Comparison of ENCODE assay signal across 14 cellular contexts in the genomic region with DNA sequence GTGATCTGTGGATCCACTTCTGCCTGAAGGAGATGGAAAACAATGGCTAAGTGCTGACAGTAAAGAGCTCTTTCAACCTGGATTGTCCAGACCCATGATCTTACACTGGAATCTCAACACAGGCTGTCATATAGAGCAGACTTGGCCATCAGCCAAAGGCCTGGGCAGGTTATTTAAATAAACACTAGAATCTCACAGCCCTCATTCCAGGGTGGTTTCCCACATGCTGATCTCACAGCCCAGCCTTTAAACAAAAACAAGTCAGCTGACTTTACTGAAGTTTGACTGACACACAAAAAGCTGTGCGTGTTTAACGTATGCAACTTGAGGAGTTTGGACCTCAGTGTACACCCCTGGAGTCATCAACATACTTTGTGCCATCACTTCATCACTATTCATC. TPM values are rescaled to one million over a fixed set of nuclear protein-coding genes. Genes with fewer than 3 reads are reported as not detected.
DNase-seq lines count a peak whose midpoint lies in the region; ATAC-seq, FAIRE-seq and TF ChIP-seq lines count a peak whose summit lies in the region.
"Had no signal": no experiment of that assay in that cellular context is flagged by ENCODE, and none has a peak within 500 bp of the region (broad histone marks: within the 10 kb centered on the region; RNA-seq: fewer than 3 reads in every experiment).

No MANE protein-coding gene starts in this region.

- no peaks in the 10 kb centered on the region for H3K79me2 ChIP-seq in astrocyte (ENCODE audit: insufficient read depth, low read length)

- no peaks in the 10 kb centered on the region for H3K27me3 ChIP-seq in astrocyte (ENCODE audit: insufficient read depth, low read length)

- peaks cover 5% of the 10 kb centered on the region for H4K20me1 ChIP-seq in astrocyte (ENCODE audit: insufficient read depth, low read length)

- H3K27ac Mint-ChIP-seq in astrocyte (ENCODE audit: unreplicated experiment) (peak overlapping the region; percentile 54), natural killer cell (no peak overlapping the region)
- H3K27ac Mint-ChIP-seq: CD8-positive, alpha-beta memory T cell; T-cell had no signal

- H3K36me3 ChIP-seq in astrocyte (ENCODE audit: insufficient read depth, low read length), result no peaks in the 10 kb centered on the region

- no peaks in the 10 kb centered on the region for H3K9me3 Mint-ChIP-seq in astrocyte (ENCODE audit: unreplicated experiment)
- H3K9me3 Mint-ChIP-seq in natural killer cell, result no peaks in the 10 kb centered on the region
- H3K9me3 Mint-ChIP-seq: CD8-positive, alpha-beta memory T cell; T-cell had no signal

- no peaks in the 10 kb centered on the region for H3K27me3 Mint-ChIP-seq in astrocyte (ENCODE audit: low read depth, unreplicated experiment)
- H3K27me3 Mint-ChIP-seq in natural killer cell (ENCODE audit: low read depth in 2 of 2), result peaks cover 0 to 2% of the 10 kb centered on the region in 2 donors
- H3K27me3 Mint-ChIP-seq: T-cell had no signal

- H3K9me3 ChIP-seq in astrocyte (ENCODE audit: insufficient read depth, low read depth, low read length), result no peaks in the 10 kb centered on the region

- H3K4me3 ChIP-seq in astrocyte (ENCODE audit: insufficient read depth, low read depth, low read length), result no peak overlapping the region

- no peak overlapping the region for H2AFZ ChIP-seq in astrocyte (ENCODE audit: low read depth, low read length)

- peaks cover 17% of the 10 kb centered on the region for H3K4me1 ChIP-seq in astrocyte (ENCODE audit: insufficient read depth, low read length)

- H3K36me3 Mint-ChIP-seq in astrocyte (ENCODE audit: low read depth, unreplicated experiment), result peaks cover 7% of the 10 kb centered on the region
- H3K36me3 Mint-ChIP-seq in natural killer cell, result no peaks in the 10 kb centered on the region
- H3K36me3 Mint-ChIP-seq: CD8-positive, alpha-beta memory T cell; T-cell had no signal

- H3K4me1 Mint-ChIP-seq in astrocyte (ENCODE audit: low read depth, unreplicated experiment) (peaks cover 39% of the 10 kb centered on the region), natural killer cell (no peaks in the 10 kb centered on the region)
- H3K4me1 Mint-ChIP-seq: CD8-positive, alpha-beta memory T cell; T-cell had no signal

- TF ChIP-seq POLR2A in erythroblast (IDR thresholded peaks at IDR 0.05; ENCODE audit: low read length), result no peak

- no peak overlapping the region for H3K9ac ChIP-seq in astrocyte (ENCODE audit: low read length)

- TF ChIP-seq CTCF in astrocyte (IDR thresholded peaks at IDR 0.05; ENCODE audit: insufficient read depth, low read depth, low read length) (no peak), natural killer cell (IDR thresholded peaks at IDR 0.05) (no peak)

- no peak overlapping the region for H3K27ac ChIP-seq in astrocyte (ENCODE audit: low read depth, low read length)

- intact Hi-C loops in natural killer cell (cut with micrococcal nuclease), result no loop called here

- ATAC-seq in natural killer cell (no peak), left lobe of liver (no peak)
- ATAC-seq: T-cell had no signal

- no peak for FAIRE-seq in astrocyte (lab: Jason Lieb, UNC)

- DNase-seq in Daoy (ENCODE audit: low read depth), result peak; percentile 19
- DNase-seq in NCI-H1092 treated with DMSO at 0.1 percent for 48 hours (lab: John Stamatoyannopoulos, UW), result peak; percentile 14
- DNase-seq in astrocyte (ENCODE audit: low read depth), result peak; percentile 53
- DNase-seq in mucosa of gallbladder (ENCODE audit: low spot score), result peak; percentile 25
- no peak for DNase-seq in natural killer cell
- DNase-seq in erythroblast (lab: John Stamatoyannopoulos, UW), result no peak
- DNase-seq in left lobe of liver (ENCODE audit: low spot score), result no peak
- no peak for DNase-seq in activated CD8-positive, alpha-beta memory T cell treated with anti-CD3 and anti-CD28 coated beads, Interleukin-2, amount 50 U/mL, for 48 hours
- DNase-seq: activated naive CD4-positive, alpha-beta T cell treated with Interleukin-2 at 50 U/mL for 16 hours; CD8-positive, alpha-beta memory T cell; cortex of kidney; mesenchymal stem cell; T-cell had no signal

- H3K4me2 ChIP-seq in astrocyte (ENCODE audit: low read length), result no peak overlapping the region

- H3K4me3 Mint-ChIP-seq in astrocyte (ENCODE audit: unreplicated experiment), result no peak overlapping the region
- H3K4me3 Mint-ChIP-seq in natural killer cell, result no peak overlapping the region
- H3K4me3 Mint-ChIP-seq: CD8-positive, alpha-beta memory T cell; T-cell had no signal

RNA-seq across cellular contexts. Expression of a gene that starts 28.4 kb away (rescaled TPM):
- total RNA-seq in Daoy (2014; rRNA removed; shearing (Covaris generic)), result 0.80 and 0.91 TPM in 2 replicates
- total RNA-seq in astrocyte, result 5.7 and 8.7 TPM in 2 replicates
- 5.7 TPM for total RNA-seq in mucosa of gallbladder
- not detected for total RNA-seq in natural killer cell
- not detected for total RNA-seq in left lobe of liver
- total RNA-seq: CD8-positive, alpha-beta memory T cell; pulmonary artery endothelial cell; T-cell had no signal

Comparison
In these comparisons a context has a peak if more than half of its experiments do, and no peak if none do; other contexts are left out.
1. DNase-seq: peak in Daoy (single experiment), NCI-H1092 treated with DMSO at 0.1 percent for 48 hours (single experiment), astrocyte (single experiment) and mucosa of gallbladder (single experiment); none in natural killer cell (single experiment), erythroblast (0 of 2), left lobe of liver (single experiment) and activated CD8-positive, alpha-beta memory T cell treated with anti-CD3 and anti-CD28 coated beads, Interleukin-2, amount 50 U/mL, for 48 hours (single experiment).